Comparison of ENCODE assay signal across 26 cellular contexts in genomic region chr18:78911751-78912283, GRCh38.
"Had no signal": no experiment of that assay in that cellular context is flagged by ENCODE, and none has a peak within 500 bp of the region (broad histone marks: within the 10 kb centered on the region; RNA-seq: fewer than 3 reads in every experiment).

No MANE protein-coding gene starts in this region.

- H3K27ac ChIP-seq: gastrocnemius medialis, left lung, neutrophil, prostate gland, sigmoid colon, testis, tibial nerve, upper lobe of left lung, uterus had no signal

- H3K9me3 ChIP-seq: gastrocnemius medialis, left lung, mucosa of descending colon, neutrophil, prostate gland, sigmoid colon, testis, upper lobe of left lung, uterus had no signal

- FAIRE-seq: endometrium, kidney had no signal

- H3K4me3 Mint-ChIP-seq: dendritic cell treated with granulocyte-macrophage colony-stimulating factor and Interleukin-4, amounts not matched to agents 40 ng/mL and 50 ng/mL, for 4 days; mesothelial cell of epicardium; naive B cell; natural killer cell treated with Interleukin-12 subunit alpha and Interleukin-12 subunit beta and Interleukin-15 and Interleukin-18, amount 100 ng/mL, for 72 hours; neural crest cell; stimulated activated memory B cell treated with anti-CD40 and anti-IgM and Interleukin-4, amounts not matched to agents 10 μg/mL and 1 μg/mL and 100 μg/mL, for 72 hours had no signal

- ATAC-seq: gastrocnemius medialis; left lung; mucosa of descending colon; right cardiac atrium; stimulated activated memory B cell treated with anti-CD40 and anti-IgM and Interleukin-4, amounts not matched to agents 10 μg/mL and 1 μg/mL and 100 μg/mL, for 72 hours; stimulated activated naive CD8-positive, alpha-beta T cell treated with anti-CD3 and anti-CD28 coated beads, Interleukin-15, Interleukin-2, amounts not matched to agents 100 U/mL and 50 U/mL, for 24 hours had no signal

- H3K4me1 ChIP-seq: gastrocnemius medialis, left lung, prostate gland, sigmoid colon, testis, tibial nerve, upper lobe of left lung, uterus had no signal

- H3K36me3 ChIP-seq: gastrocnemius medialis, left lung, neutrophil, prostate gland, sigmoid colon, tibial nerve, upper lobe of left lung, uterus had no signal

- H3K4me3 ChIP-seq: gastrocnemius medialis, left lung, mucosa of descending colon, prostate gland, sigmoid colon, testis, tibial nerve, upper lobe of left lung, uterus had no signal

- H3K27me3 ChIP-seq: gastrocnemius medialis, neutrophil, testis, tibial nerve, upper lobe of left lung, uterus had no signal

- H3K27ac Mint-ChIP-seq: dendritic cell treated with granulocyte-macrophage colony-stimulating factor and Interleukin-4, amounts not matched to agents 40 ng/mL and 50 ng/mL, for 4 days; mesothelial cell of epicardium; naive B cell; natural killer cell treated with Interleukin-12 subunit alpha and Interleukin-12 subunit beta and Interleukin-15 and Interleukin-18, amount 100 ng/mL, for 72 hours; stimulated activated memory B cell treated with anti-CD40 and anti-IgM and Interleukin-4, amounts not matched to agents 10 μg/mL and 1 μg/mL and 100 μg/mL, for 72 hours had no signal

- DNase-seq: cerebellar nuclear complex; effector memory CD4-positive, alpha-beta T cell; foreskin fibroblast; gastrocnemius medialis; kidney; left lung; mesenchymal stem cell; mucosa of descending colon; naive B cell; right cardiac atrium; sigmoid colon; stimulated activated CD4-positive, alpha-beta T cell treated with anti-CD3 and anti-CD28 coated beads, Interleukin-4, amount 100 ng/mL, for 4 hours; stimulated activated naive CD8-positive, alpha-beta T cell treated with anti-CD3 and anti-CD28 coated beads, Interleukin-15, Interleukin-2, amounts not matched to agents 100 U/mL and 50 U/mL, for 24 hours; substantia nigra; testis; upper lobe of left lung; uterus had no signal

- H3K9me3 Mint-ChIP-seq: dendritic cell treated with granulocyte-macrophage colony-stimulating factor and Interleukin-4, amounts not matched to agents 40 ng/mL and 50 ng/mL, for 4 days; natural killer cell treated with Interleukin-12 subunit alpha and Interleukin-12 subunit beta and Interleukin-15 and Interleukin-18, amount 100 ng/mL, for 72 hours; neural crest cell had no signal

- H3K36me3 Mint-ChIP-seq: mesothelial cell of epicardium; natural killer cell treated with Interleukin-12 subunit alpha and Interleukin-12 subunit beta and Interleukin-15 and Interleukin-18, amount 100 ng/mL, for 72 hours; stimulated activated memory B cell treated with anti-CD40 and anti-IgM and Interleukin-4, amounts not matched to agents 10 μg/mL and 1 μg/mL and 100 μg/mL, for 72 hours had no signal

- H3K4me1 Mint-ChIP-seq: mesothelial cell of epicardium; naive B cell; stimulated activated memory B cell treated with anti-CD40 and anti-IgM and Interleukin-4, amounts not matched to agents 10 μg/mL and 1 μg/mL and 100 μg/mL, for 72 hours had no signal
